In the genomic region with DNA sequence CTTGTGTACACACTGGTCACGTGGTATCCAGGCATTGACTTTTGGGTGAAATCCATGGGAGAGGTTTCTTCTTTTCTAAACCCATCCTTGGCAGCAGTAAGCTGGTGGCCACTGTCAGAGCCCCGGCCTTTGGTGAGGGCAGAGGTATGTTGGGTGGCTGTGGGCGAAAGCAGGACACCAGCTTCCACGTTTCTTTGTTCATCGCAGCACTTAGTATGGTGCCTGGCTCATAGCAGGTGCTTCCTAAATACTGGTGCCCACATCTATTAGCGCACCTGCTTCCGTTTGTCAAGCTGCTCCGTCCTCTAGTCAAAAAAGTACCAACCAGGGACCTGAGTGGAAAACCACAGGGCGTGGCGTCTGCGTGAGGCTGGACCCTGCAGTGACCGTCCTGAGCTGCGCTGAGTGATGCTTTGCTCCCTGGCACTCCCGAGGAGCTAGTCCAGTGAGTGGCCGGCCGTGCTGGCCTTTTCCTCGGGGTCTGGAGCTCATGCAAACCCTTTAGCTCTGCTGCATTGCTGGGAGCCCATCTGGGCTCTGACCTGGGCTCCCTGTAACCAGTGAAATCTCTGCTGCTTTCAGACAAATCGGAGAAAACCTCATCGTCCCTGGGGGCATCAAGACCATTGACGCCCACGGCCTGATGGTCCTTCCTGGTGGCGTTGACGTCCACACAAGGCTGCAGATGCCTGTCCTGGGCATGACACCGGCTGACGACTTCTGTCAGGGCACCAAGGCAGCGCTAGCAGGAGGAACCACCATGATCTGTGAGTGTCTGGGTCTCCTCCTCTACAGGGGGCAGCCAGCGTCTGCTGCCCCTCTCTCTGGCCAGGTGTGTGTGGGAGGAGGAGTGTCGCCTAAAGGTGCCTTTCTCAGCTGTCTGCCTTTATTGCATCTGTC, we compare ENCODE assay signal across 18 cellular contexts. TPM values are rescaled to one million over a fixed set of nuclear protein-coding genes. Genes with fewer than 3 reads are reported as not detected.
DNase-seq lines count a peak whose midpoint lies in the region; ATAC-seq, FAIRE-seq and TF ChIP-seq lines count a peak whose summit lies in the region.
"Had no signal": no experiment of that assay in that cellular context is flagged by ENCODE, and none has a peak within 500 bp of the region (broad histone marks: within the 10 kb centered on the region; RNA-seq: fewer than 3 reads in every experiment).

No MANE protein-coding gene starts in this region.

- H3F3A ChIP-seq in SK-N-SH (replicated peaks; ENCODE audit: insufficient read depth): peaks cover 8% of the 10 kb centered on the region

- intact Hi-C loops in Right ventricle myocardium superior (cut with DNase I): no loop called here
- intact Hi-C loops in dorsolateral prefrontal cortex (cut with DNase I): no loop called here
- intact Hi-C loops in lower lobe of right lung (cut with DNase I): no loop called here
- intact Hi-C loops in sigmoid colon (cut with DNase I): no loop called here
- intact Hi-C loops in kidney (cut with DNase I): no loop called here

- no peak for TF ChIP-seq RAD21 in SK-N-SH (IDR thresholded peaks at IDR 0.05; ENCODE audit: low read length)

- peaks cover 16% of the 10 kb centered on the region; the same call in 1 of the 2 replicates for H3K79me2 ChIP-seq in SK-N-SH (ENCODE audit: insufficient read depth)

- H3K9me3 ChIP-seq in right atrium auricular region: no peaks in the 10 kb centered on the region
- no peaks in the 10 kb centered on the region for H3K9me3 ChIP-seq in lower lobe of right lung
- no peaks in the 10 kb centered on the region for H3K9me3 ChIP-seq in sigmoid colon
- H3K9me3 ChIP-seq in kidney (ENCODE audit: control insufficient read depth in 1 of 2, low read length in 2 of 2): no peaks in the 10 kb centered on the region
- no peaks in the 10 kb centered on the region for H3K9me3 ChIP-seq in SK-N-SH

- DNase-seq in Right ventricle myocardium superior: peak; percentile 18
- no peak for DNase-seq in right atrium auricular region (ENCODE audit: low spot score)
- DNase-seq in dorsolateral prefrontal cortex: peak in 1 of 10 donors; percentile 3
- DNase-seq in lower lobe of right lung: peak; percentile 39
- no peak for DNase-seq in sigmoid colon
- DNase-seq in kidney: no peak
- DNase-seq in SK-N-SH: no peak
- DNase-seq: COR-L47, DMS153, EL, HCEC 1CT, Karpas-422, NCI-H1105 treated with DMSO at 0.1 percent for 48 hours, NCI-H2081, NCI-H524 treated with DMSO at 0.1 percent for 48 hours had no signal

- POLR2A ChIA-PET in SK-N-SH (lab: Yijun Ruan, JAX): no interaction called here

- H3K27me3 ChIP-seq in right atrium auricular region: peaks cover 8 to 11% of the 10 kb centered on the region in 2 donors
- peaks cover 0 to 4% (median 0%) of the 10 kb centered on the region in 45 donors for H3K27me3 ChIP-seq in dorsolateral prefrontal cortex
- peaks cover 28% of the 10 kb centered on the region for H3K27me3 ChIP-seq in lower lobe of right lung (ENCODE audit: low read depth)
- peaks cover 8 to 28% (median 19%) of the 10 kb centered on the region in 3 donors for H3K27me3 ChIP-seq in sigmoid colon
- no peaks in the 10 kb centered on the region for H3K27me3 ChIP-seq in SK-N-SH (ENCODE audit: insufficient read depth)

- CTCF ChIA-PET in SK-N-SH (lab: Yijun Ruan, JAX): no interaction called here

- TF ChIP-seq POLR2A in sigmoid colon (IDR thresholded peaks at IDR 0.05): no peak

- no peak for TF ChIP-seq CTCF in right atrium auricular region (IDR thresholded peaks at IDR 0.05)
- TF ChIP-seq CTCF in dorsolateral prefrontal cortex (IDR thresholded peaks at IDR 0.05 in 54 of 56, conservative IDR thresholded peaks at IDR 0.05 in 2 of 56; ENCODE audit: low read depth in 1 of 56, partially characterized antibody in 56 of 56): no peak
- TF ChIP-seq CTCF in lower lobe of right lung (IDR thresholded peaks at IDR 0.05): no peak
- TF ChIP-seq CTCF in sigmoid colon (IDR thresholded peaks at IDR 0.05): no peak
- no peak for TF ChIP-seq CTCF in kidney (IDR thresholded peaks at IDR 0.05; ENCODE audit: borderline replicate concordance, extremely low read depth, insufficient read depth)
- TF ChIP-seq CTCF in SK-N-SH (IDR thresholded peaks at IDR 0.05): no peak

- H2AFZ ChIP-seq in SK-N-SH (ENCODE audit: low read depth): no peak overlapping the region

- FAIRE-seq in kidney (lab: Jason Lieb, UNC): no peak

- no peak for TF ChIP-seq EP300 in sigmoid colon (IDR thresholded peaks at IDR 0.05)
- TF ChIP-seq EP300 in SK-N-SH (IDR thresholded peaks at IDR 0.05; ENCODE audit: borderline replicate concordance in 1 of 2, low read depth in 1 of 2, low read length in 1 of 2): no peak

- H3K4me3 ChIP-seq in right atrium auricular region (no peak overlapping the region), dorsolateral prefrontal cortex (no peak overlapping the region), lower lobe of right lung (no peak overlapping the region), sigmoid colon (no peak overlapping the region), kidney (ENCODE audit: low read length in 2 of 2) (no peak overlapping the region), SK-N-SH (ENCODE audit: low read depth in 2 of 2, low read length in 1 of 2) (no peak overlapping the region)

- H3K27ac ChIP-seq in right atrium auricular region (peak overlapping the region in 1 of 2 donors; percentile 17), dorsolateral prefrontal cortex (peak overlapping the region in 35 of 59 donors; percentile 1 to 75 (median 43)), lower lobe of right lung (no peak overlapping the region), sigmoid colon (no peak overlapping the region), kidney (ENCODE audit: low read depth in 2 of 2, low read length in 2 of 2) (no peak overlapping the region), SK-N-SH (ENCODE audit: low read depth in 2 of 2, low read length in 1 of 2) (no peak overlapping the region; a peak in 1 of 4 replicates)
- H3K27ac ChIP-seq: C4-2B had no signal

- peaks cover 0 to 32% of the 10 kb centered on the region in 2 donors for H3K4me1 ChIP-seq in right atrium auricular region
- H3K4me1 ChIP-seq in lower lobe of right lung: peaks cover 7% of the 10 kb centered on the region
- peaks cover 0 to 7% (median 6%) of the 10 kb centered on the region in 4 donors for H3K4me1 ChIP-seq in sigmoid colon
- no peaks in the 10 kb centered on the region for H3K4me1 ChIP-seq in kidney (ENCODE audit: control insufficient read depth in 1 of 2, insufficient read depth in 1 of 2, low read depth in 1 of 2, low read length in 2 of 2)
- peaks cover 0 to 26% of the 10 kb centered on the region in 2 experiments; a peak in 1 of 4 replicates for H3K4me1 ChIP-seq in SK-N-SH (ENCODE audit: control insufficient read depth in 1 of 2, insufficient read depth in 2 of 2, low read depth in 1 of 2, low read length in 1 of 2)

- no peaks in the 10 kb centered on the region for H3K36me3 ChIP-seq in right atrium auricular region
- H3K36me3 ChIP-seq in lower lobe of right lung: no peaks in the 10 kb centered on the region
- H3K36me3 ChIP-seq in sigmoid colon: no peaks in the 10 kb centered on the region
- H3K36me3 ChIP-seq in kidney (ENCODE audit: control insufficient read depth in 1 of 2, insufficient read depth in 2 of 2, low read length in 2 of 2): no peaks in the 10 kb centered on the region
- peaks cover 0 to 40% of the 10 kb centered on the region in 2 experiments for H3K36me3 ChIP-seq in SK-N-SH (replicated peaks in 1 of 2; ENCODE audit: control insufficient read depth in 1 of 2, insufficient read depth in 2 of 2, low read length in 1 of 2)

- no peak for ATAC-seq in Right ventricle myocardium superior (ENCODE audit: poor library complexity)
- no peak for ATAC-seq in lower lobe of right lung
- ATAC-seq in GM18502 (IDR thresholded peaks at IDR 0.05; ENCODE audit: poor library complexity, unreplicated experiment): no peak

- H3K9ac ChIP-seq in kidney (ENCODE audit: low read length in 2 of 2) (no peak overlapping the region), SK-N-SH (no peak overlapping the region)

- peaks cover 51% of the 10 kb centered on the region for H4K20me1 ChIP-seq in SK-N-SH (ENCODE audit: insufficient read depth)

- 88% methylated on average over 28 of the region's 28 CpGs for WGBS in sigmoid colon, 2 donors
- 90% methylated on average over 17 of the region's 28 CpGs for WGBS in SK-N-SH (ENCODE audit: low lambda C conversion rate)

- H3K4me2 ChIP-seq in SK-N-SH: no peak overlapping the region

- H3K9me2 ChIP-seq in SK-N-SH: no peaks in the 10 kb centered on the region

TF ChIP-seq in SK-N-SH, 30 proteins besides CTCF, POLR2A, EP300 and RAD21 (continues in another document):
- TF ChIP-seq CHD2 (IDR thresholded peaks at IDR 0.05; ENCODE audit: low read length, partially characterized antibody) (no peak), USF1 (IDR thresholded peaks at IDR 0.05; ENCODE audit: borderline replicate concordance, low read depth) (no peak), POLR2AphosphoS5 (IDR thresholded peaks at IDR 0.05; ENCODE audit: low read depth, low read length) (no peak), FOSL2 (IDR thresholded peaks at IDR 0.05; ENCODE audit: borderline replicate concordance, low read depth) (no peak), SIN3A (IDR thresholded peaks at IDR 0.05; ENCODE audit: borderline replicate concordance, low read depth, low read length) (no peak), NRF1 (IDR thresholded peaks at IDR 0.05; ENCODE audit: low read depth, low read length) (no peak), EZH2phosphoT487 (IDR thresholded peaks at IDR 0.05; ENCODE audit: borderline replicate concordance, low read depth) (no peak), TAF1 (IDR thresholded peaks at IDR 0.05; ENCODE audit: borderline replicate concordance, low read depth, low read length) (no peak), RFX5 (IDR thresholded peaks at IDR 0.05; ENCODE audit: low read length) (no peak), TCF12 (IDR thresholded peaks at IDR 0.05) (no peak), TEAD4 (IDR thresholded peaks at IDR 0.05; ENCODE audit: borderline replicate concordance, insufficient read depth) (no peak), MXI1 (IDR thresholded peaks at IDR 0.05; ENCODE audit: low read depth, low read length) (no peak)

RNA-seq across cellular contexts. Expression of gene DPYSL4, which starts 5.6 kb away (rescaled TPM):
- 31.7 TPM for total RNA-seq in Right ventricle myocardium superior
- total RNA-seq in right atrium auricular region: 1 to 10 TPM; 3.4 to 4.1 TPM
- total RNA-seq in dorsolateral prefrontal cortex: 10 to 100 TPM; 39.1 to 85.2 (median 53.3) TPM
- 2.1 TPM for total RNA-seq in lower lobe of right lung
- 1 to 10 TPM in 1 of 4 donors, under 1 TPM in 3; 0.36 to 1.9 (median 0.69) TPM for total RNA-seq in sigmoid colon
- polyA plus RNA-seq in sigmoid colon: under 1 TPM in 2 of 3 donors, not detected in 1; under 0.01 to 0.71 TPM
- 0.60 TPM for total RNA-seq in kidney
- polyA plus RNA-seq in kidney (ENCODE audit: insufficient read depth, low read depth, low replicate concordance): not detected
- polyA plus RNA-seq in SK-N-SH (2012; rRNA removed): 19.4 and 21.8 TPM in 2 replicates
- 9.0 and 15.8 TPM in 2 replicates for polyA plus RNA-seq in SK-N-SH (2012; cell fraction: cytosol; rRNA removed)
- polyA plus RNA-seq in SK-N-SH (2012; cell fraction: nucleus; rRNA removed): 57.0 and 69.4 TPM in 2 replicates
- total RNA-seq: OCI-LY7 had no signal

Comparison
In these comparisons a context has a peak if more than half of its experiments do, and no peak if none do; other contexts are left out.
1. DNase-seq: peak in Right ventricle myocardium superior (single experiment) and lower lobe of right lung (single experiment); none in right atrium auricular region (single experiment), sigmoid colon (single experiment), kidney (single experiment) and SK-N-SH (single experiment).
2. H3K27ac ChIP-seq: peak in dorsolateral prefrontal cortex (35 of 59); none in lower lobe of right lung (single experiment), sigmoid colon (0 of 4), kidney (0 of 2) and SK-N-SH (0 of 2).